In the genomic region with DNA sequence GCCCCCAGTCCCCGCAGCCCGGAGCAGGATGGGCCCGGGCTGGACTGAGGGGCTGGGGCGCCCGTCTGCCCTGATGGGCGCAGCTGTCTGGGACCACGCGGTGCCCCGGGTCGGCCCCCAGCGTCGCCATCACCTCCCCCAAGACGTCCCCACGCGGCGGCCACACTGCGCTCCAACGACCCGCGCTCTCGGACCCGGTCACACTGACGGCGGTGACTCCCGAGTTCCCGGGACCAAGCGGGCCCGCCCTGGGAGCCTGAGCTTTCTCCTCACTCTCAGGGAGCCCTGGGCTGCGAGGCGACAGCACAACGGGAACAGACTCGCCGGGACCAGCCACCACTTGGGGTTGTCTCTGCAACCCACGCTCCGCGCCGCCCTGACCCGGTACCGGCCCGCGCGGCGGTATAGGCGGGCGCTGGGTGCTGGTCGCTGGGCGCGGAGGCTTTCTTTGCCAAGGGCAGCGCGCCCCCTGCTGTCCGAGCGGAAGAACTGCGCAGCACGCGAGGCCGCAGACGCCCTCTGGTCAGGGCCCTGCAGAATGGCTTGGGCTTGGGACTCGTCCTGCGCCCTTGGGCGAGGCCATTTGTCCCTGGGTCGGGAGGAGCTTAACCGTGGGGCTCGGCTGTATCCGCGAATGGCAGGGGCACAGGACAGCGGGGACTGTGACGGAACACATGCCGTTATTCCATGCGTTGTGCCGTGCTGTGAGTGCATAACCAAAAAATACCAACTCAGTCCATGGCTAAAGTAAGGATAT, we compare ENCODE assay signal across 8 cellular contexts. TPM values are rescaled to one million over a fixed set of nuclear protein-coding genes. Genes with fewer than 3 reads are reported as not detected.
A peak's percentile ranks its signal among the peaks of the same experiment; 100 is the strongest.
DNase-seq lines count a peak whose midpoint lies in the region; ATAC-seq and TF ChIP-seq lines count a peak whose summit lies in the region.

No MANE protein-coding gene starts in this region.

- no peaks in the 10 kb centered on the region for H3F3A ChIP-seq in neural cell (ENCODE audit: insufficient read depth, low read length, poor library complexity, severe bottlenecking)

- CTCF ChIA-PET in Calu3 (lab: Charles Lee), result interaction anchor here (0.6 to 1.8 kb wide), 9 partner anchors 20 to 306 kb away, joined by 3 to 20 read pairs (median 3); no protein-coding TSS in a partner anchor

- no TSS peak for BruUV-seq in Calu3 (replicated peaks; lab: Mats Ljungman, UMichigan)

- no peaks in the 10 kb centered on the region for H3K79me2 ChIP-seq in neural cell (replicated peaks; ENCODE audit: insufficient read depth, low read length)

- TF ChIP-seq CTCF in Calu3 (IDR thresholded peaks at IDR 0.05; ENCODE audit: unreplicated experiment) (peak; percentile 99), foreskin fibroblast (IDR thresholded peaks at IDR 0.05; ENCODE audit: low read depth, low read length) (peak; percentile 95), neural cell (IDR thresholded peaks at IDR 0.05; ENCODE audit: poor library complexity, severe bottlenecking) (peak; percentile 99)

- H3K9me3 Mint-ChIP-seq in Calu3 (ENCODE audit: low read depth, unreplicated experiment), result no peaks in the 10 kb centered on the region

- peaks cover 11% of the 10 kb centered on the region for H3K27me3 ChIP-seq in neural cell (ENCODE audit: insufficient read depth, low read depth, low read length)

- H3K27ac ChIP-seq in neural cell (ENCODE audit: low read length), result no peak overlapping the region

- H3K4me2 ChIP-seq in neural cell (ENCODE audit: low read length), result no peak overlapping the region

- peak; percentile 99 for TF ChIP-seq RAD21 in neural cell (conservative IDR thresholded peaks at IDR 0.05)

- H3K9me2 ChIP-seq in neural cell (ENCODE audit: insufficient read depth, low read length), result no peaks in the 10 kb centered on the region

- H3K9me3 ChIP-seq in neural cell (ENCODE audit: low read length), result no peaks in the 10 kb centered on the region

- peak; percentile 85 for ATAC-seq in GM21390 (IDR thresholded peaks at IDR 0.05; ENCODE audit: unreplicated experiment)
- peak; percentile 83 for ATAC-seq in stimulated activated naive CD8-positive, alpha-beta T cell treated with anti-CD3 and anti-CD28 coated beads, Interleukin-15, Interleukin-2, amounts not matched to agents 100 U/mL and 50 U/mL, for 24 hours

- H3K9ac ChIP-seq in neural cell (ENCODE audit: low read length), result peak overlapping the region; percentile 62

- no peaks in the 10 kb centered on the region for H3K36me3 ChIP-seq in neural cell (ENCODE audit: insufficient read depth, low read length)

- no peak overlapping the region for H3K27ac Mint-ChIP-seq in Calu3 (ENCODE audit: unreplicated experiment)

- H3K4me3 Mint-ChIP-seq in Calu3 (ENCODE audit: low read depth, unreplicated experiment), result peak overlapping the region; percentile 79

- peaks cover 6% of the 10 kb centered on the region for H3K36me3 Mint-ChIP-seq in Calu3 (ENCODE audit: insufficient read depth, unreplicated experiment)

- peaks cover 8% of the 10 kb centered on the region for H3K4me1 Mint-ChIP-seq in Calu3 (ENCODE audit: low read depth, unreplicated experiment)

- no peaks in the 10 kb centered on the region for H4K20me1 ChIP-seq in neural cell (ENCODE audit: insufficient read depth)

- DNase-seq in Calu3, result peak; percentile 85
- peak; percentile 94 for DNase-seq in HuH-7.5 (ENCODE audit: low spot score)
- peak; percentile 45 to 66 for DNase-seq in SHP77 (lab: John Stamatoyannopoulos, UW)
- DNase-seq in activated gamma-delta T cell (lab: John Stamatoyannopoulos, UW), result peak; percentile 43
- DNase-seq in foreskin fibroblast, result peak; percentile 70 to 90
- DNase-seq in stimulated activated naive CD8-positive, alpha-beta T cell treated with anti-CD3 and anti-CD28 coated beads, Interleukin-15, Interleukin-2, amounts not matched to agents 100 U/mL and 50 U/mL, for 24 hours, result peak; percentile 83

- intact Hi-C loops in Calu3 (cut with micrococcal nuclease; ENCODE audit: unreplicated experiment), result loop anchor here (1.0 to 5.0 kb wide), 3 partner anchors 101 to 382 kb away; no protein-coding TSS in a partner anchor

- H3K4me3 ChIP-seq in foreskin fibroblast (ENCODE audit: low read depth in 1 of 2, low read length in 2 of 2) (peak overlapping the region; percentile 57 to 58), neural cell (ENCODE audit: low read length) (peak overlapping the region; percentile 84)

- peaks cover 23% of the 10 kb centered on the region for H3K27me3 Mint-ChIP-seq in Calu3 (ENCODE audit: unreplicated experiment)

- no peak for TF ChIP-seq EP300 in neural cell (conservative IDR thresholded peaks at IDR 0.05; ENCODE audit: poor library complexity, severe bottlenecking)

- peak overlapping the region; percentile 45 for H2AFZ ChIP-seq in neural cell (ENCODE audit: low read depth, low read length)

TF ChIP-seq in neural cell, 6 proteins besides CTCF, POLR2A, EP300 and RAD21:
- TF ChIP-seq TAF1 (IDR thresholded peaks at IDR 0.05; ENCODE audit: low read depth) (no peak), SMC3 (conservative IDR thresholded peaks at IDR 0.05; ENCODE audit: poor library complexity) (peak; percentile 98), POLR2AphosphoS5 (IDR thresholded peaks at IDR 0.05) (no peak), MXI1 (conservative IDR thresholded peaks at IDR 0.05; ENCODE audit: poor library complexity, severe bottlenecking) (peak; percentile 40)
- TF ChIP-seq, protein P1, sequence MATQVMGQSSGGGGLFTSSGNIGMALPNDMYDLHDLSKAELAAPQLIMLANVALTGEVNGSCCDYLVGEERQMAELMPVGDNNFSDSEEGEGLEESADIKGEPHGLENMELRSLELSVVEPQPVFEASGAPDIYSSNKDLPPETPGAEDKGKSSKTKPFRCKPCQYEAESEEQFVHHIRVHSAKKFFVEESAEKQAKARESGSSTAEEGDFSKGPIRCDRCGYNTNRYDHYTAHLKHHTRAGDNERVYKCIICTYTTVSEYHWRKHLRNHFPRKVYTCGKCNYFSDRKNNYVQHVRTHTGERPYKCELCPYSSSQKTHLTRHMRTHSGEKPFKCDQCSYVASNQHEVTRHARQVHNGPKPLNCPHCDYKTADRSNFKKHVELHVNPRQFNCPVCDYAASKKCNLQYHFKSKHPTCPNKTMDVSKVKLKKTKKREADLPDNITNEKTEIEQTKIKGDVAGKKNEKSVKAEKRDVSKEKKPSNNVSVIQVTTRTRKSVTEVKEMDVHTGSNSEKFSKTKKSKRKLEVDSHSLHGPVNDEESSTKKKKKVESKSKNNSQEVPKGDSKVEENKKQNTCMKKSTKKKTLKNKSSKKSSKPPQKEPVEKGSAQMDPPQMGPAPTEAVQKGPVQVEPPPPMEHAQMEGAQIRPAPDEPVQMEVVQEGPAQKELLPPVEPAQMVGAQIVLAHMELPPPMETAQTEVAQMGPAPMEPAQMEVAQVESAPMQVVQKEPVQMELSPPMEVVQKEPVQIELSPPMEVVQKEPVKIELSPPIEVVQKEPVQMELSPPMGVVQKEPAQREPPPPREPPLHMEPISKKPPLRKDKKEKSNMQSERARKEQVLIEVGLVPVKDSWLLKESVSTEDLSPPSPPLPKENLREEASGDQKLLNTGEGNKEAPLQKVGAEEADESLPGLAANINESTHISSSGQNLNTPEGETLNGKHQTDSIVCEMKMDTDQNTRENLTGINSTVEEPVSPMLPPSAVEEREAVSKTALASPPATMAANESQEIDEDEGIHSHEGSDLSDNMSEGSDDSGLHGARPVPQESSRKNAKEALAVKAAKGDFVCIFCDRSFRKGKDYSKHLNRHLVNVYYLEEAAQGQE (IDR thresholded peaks at IDR 0.05; ENCODE audit: borderline replicate concordance), result no peak

RNA-seq across cellular contexts. Expression of a gene that starts 54.8 kb away (rescaled TPM):
- total RNA-seq in Calu3 (2022), result not detected in 2 replicates
- polyA plus RNA-seq in neural cell, result not detected in 2 replicates
- polyA minus RNA-seq in neural cell, result not detected in 2 replicates

RNA-seq across cellular contexts. Expression of a gene that starts 57.5 kb away (rescaled TPM):
- total RNA-seq in Calu3 (2022), result 30.9 and 34.8 TPM in 2 replicates
- polyA plus RNA-seq in neural cell, result 2.7 and 3.6 TPM in 2 replicates
- polyA minus RNA-seq in neural cell, result 1.7 TPM in 2 replicates

Comparison
In these comparisons a context has a peak if more than half of its experiments do, and no peak if none do; other contexts are left out.
1. DNase-seq: peak in every context shown above with its lines; median percentile 94 in HuH-7.5; 85 in Calu3; 83 in stimulated activated naive CD8-positive, alpha-beta T cell treated with anti-CD3 and anti-CD28 coated beads, Interleukin-15, Interleukin-2, amounts not matched to agents 100 U/mL and 50 U/mL, for 24 hours; 80 in foreskin fibroblast; 56 in SHP77; 43 in activated gamma-delta T cell.